19 cellular contexts compared by ENCODE assay signal in genomic region chr2:196990092-196990491, GRCh38.
DNase-seq lines count a peak whose midpoint lies in the region; ATAC-seq and TF ChIP-seq lines count a peak whose summit lies in the region.
"Had no signal": no experiment of that assay in that cellular context is flagged by ENCODE, and none has a peak within 500 bp of the region (broad histone marks: within the 10 kb centered on the region; RNA-seq: fewer than 3 reads in every experiment).

No MANE protein-coding gene starts in this region.

- CTCF ChIA-PET in T-cell (lab: Charles Lee) = no interaction called here

- no peak for ATAC-seq in stimulated activated naive CD8-positive, alpha-beta T cell treated with anti-CD3 and anti-CD28 coated beads, Interleukin-15, Interleukin-2, amounts not matched to agents 100 U/mL and 50 U/mL, for 24 hours
- ATAC-seq in T-cell (replicated peaks in 1 of 4) (no peak), GM18873 (IDR thresholded peaks at IDR 0.05; ENCODE audit: low FRiP score, unreplicated experiment) (no peak), body of pancreas (no peak)
- ATAC-seq in stimulated activated naive CD8-positive, alpha-beta T cell treated with anti-CD3 and anti-CD28 coated beads, Interleukin-15, amount 100 ng/mL, for 72 hours = no peak
- ATAC-seq: gastroesophageal sphincter, left ventricle myocardium superior had no signal

- intact Hi-C loops in dendritic cell treated with granulocyte-macrophage colony-stimulating factor and Interleukin-4, amounts not matched to agents 40 ng/mL and 50 ng/mL, for 4 days (cut with micrococcal nuclease) = loop anchor here (5.0 kb wide), 1 partner anchor 203 kb away; no protein-coding TSS in a partner anchor
- intact Hi-C loops in body of pancreas (cut with DNase I) = no loop called here

- TF ChIP-seq POLR2A in body of pancreas (IDR thresholded peaks at IDR 0.05) = no peak

- no peaks in the 10 kb centered on the region for H3K27me3 ChIP-seq in body of pancreas
- H3K27me3 ChIP-seq: gastroesophageal sphincter, SJSA1 had no signal

- POLR2A ChIA-PET in T-cell (lab: Charles Lee) = interaction anchor here in 1 of 2 donors (0.7 kb wide), 1 partner anchor 65 kb away, joined by 3 read pairs; no protein-coding TSS in a partner anchor

- H3K4me3 Mint-ChIP-seq in stimulated activated naive CD8-positive, alpha-beta T cell treated with anti-CD3 and anti-CD28 coated beads, Interleukin-15, Interleukin-2, amounts not matched to agents 100 ng/mL and 50 ng/mL, for 24 hours = no peak overlapping the region
- no peak overlapping the region for H3K4me3 Mint-ChIP-seq in T-cell
- H3K4me3 Mint-ChIP-seq in dendritic cell treated with granulocyte-macrophage colony-stimulating factor and Interleukin-4, amounts not matched to agents 40 ng/mL and 50 ng/mL, for 4 days = no peak overlapping the region
- peak overlapping the region in 1 of 2 donors; percentile 49 for H3K4me3 Mint-ChIP-seq in stimulated activated naive CD8-positive, alpha-beta T cell treated with anti-CD3 and anti-CD28 coated beads, Interleukin-15, amount 100 ng/mL, for 72 hours

- H3K4me1 Mint-ChIP-seq in stimulated activated naive CD8-positive, alpha-beta T cell treated with anti-CD3 and anti-CD28 coated beads, Interleukin-15, Interleukin-2, amounts not matched to agents 100 ng/mL and 50 ng/mL, for 24 hours (ENCODE audit: low read depth) = peaks cover 70% of the 10 kb centered on the region
- H3K4me1 Mint-ChIP-seq in T-cell = peaks cover 40 to 50% (median 46%) of the 10 kb centered on the region in 3 donors
- H3K4me1 Mint-ChIP-seq in dendritic cell treated with granulocyte-macrophage colony-stimulating factor and Interleukin-4, amounts not matched to agents 40 ng/mL and 50 ng/mL, for 4 days (ENCODE audit: low read depth) = peaks cover 29% of the 10 kb centered on the region
- H3K4me1 Mint-ChIP-seq in stimulated activated naive CD8-positive, alpha-beta T cell treated with anti-CD3 and anti-CD28 coated beads, Interleukin-15, amount 100 ng/mL, for 72 hours = peaks cover 68% of the 10 kb centered on the region

- H3K27ac Mint-ChIP-seq in stimulated activated naive CD8-positive, alpha-beta T cell treated with anti-CD3 and anti-CD28 coated beads, Interleukin-15, Interleukin-2, amounts not matched to agents 100 ng/mL and 50 ng/mL, for 24 hours = peak overlapping the region; percentile 97
- H3K27ac Mint-ChIP-seq in T-cell = peak overlapping the region; percentile 69 to 81
- H3K27ac Mint-ChIP-seq in dendritic cell treated with granulocyte-macrophage colony-stimulating factor and Interleukin-4, amounts not matched to agents 40 ng/mL and 50 ng/mL, for 4 days = peak overlapping the region; percentile 47
- peak overlapping the region; percentile 80 to 91 for H3K27ac Mint-ChIP-seq in stimulated activated naive CD8-positive, alpha-beta T cell treated with anti-CD3 and anti-CD28 coated beads, Interleukin-15, amount 100 ng/mL, for 72 hours

- no peak for DNase-seq in stimulated activated naive CD8-positive, alpha-beta T cell treated with anti-CD3 and anti-CD28 coated beads, Interleukin-15, Interleukin-2, amounts not matched to agents 100 U/mL and 50 U/mL, for 24 hours
- DNase-seq in T-cell (no peak), body of pancreas (no peak), NCI-H128 (lab: John Stamatoyannopoulos, UW; ENCODE audit: unreplicated experiment) (no peak)
- DNase-seq in stimulated activated naive CD8-positive, alpha-beta T cell treated with anti-CD3 and anti-CD28 coated beads, Interleukin-15, amount 100 ng/mL, for 72 hours = no peak
- DNase-seq: activated CD4-positive, alpha-beta T cell treated with anti-CD3 and anti-CD28 coated beads, Interleukin-2, amount 50 U/mL, for 48 hours; activated effector memory CD4-positive, alpha-beta T cell treated with anti-CD3 and anti-CD28 coated beads, Interleukin-2, amount 50 U/mL, for 16 hours; erythroblast; IMR-90; left ventricle myocardium superior; NCI-H2081; posterior cingulate gyrus; stimulated activated CD4-positive, alpha-beta T cell treated with anti-CD3 and anti-CD28 coated beads, Interleukin-4, amount 100 ng/mL, for 1 hour had no signal

- no peaks in the 10 kb centered on the region for H3K36me3 ChIP-seq in body of pancreas (replicated peaks in 1 of 2; ENCODE audit: insufficient read depth in 1 of 2, low read depth in 2 of 2)
- H3K36me3 ChIP-seq: SJSA1, thoracic aorta had no signal

- H3K9me3 ChIP-seq in body of pancreas = no peaks in the 10 kb centered on the region
- H3K9me3 ChIP-seq: gastroesophageal sphincter, SJSA1, thoracic aorta had no signal

- H3K4me3 ChIP-seq in body of pancreas = no peak overlapping the region
- H3K4me3 ChIP-seq: gastroesophageal sphincter, SJSA1, thoracic aorta had no signal

- H3K27me3 Mint-ChIP-seq in stimulated activated naive CD8-positive, alpha-beta T cell treated with anti-CD3 and anti-CD28 coated beads, Interleukin-15, Interleukin-2, amounts not matched to agents 100 ng/mL and 50 ng/mL, for 24 hours = no peaks in the 10 kb centered on the region
- no peaks in the 10 kb centered on the region for H3K27me3 Mint-ChIP-seq in T-cell
- no peaks in the 10 kb centered on the region for H3K27me3 Mint-ChIP-seq in dendritic cell treated with granulocyte-macrophage colony-stimulating factor and Interleukin-4, amounts not matched to agents 40 ng/mL and 50 ng/mL, for 4 days
- no peaks in the 10 kb centered on the region for H3K27me3 Mint-ChIP-seq in stimulated activated naive CD8-positive, alpha-beta T cell treated with anti-CD3 and anti-CD28 coated beads, Interleukin-15, amount 100 ng/mL, for 72 hours

- peaks cover 87% of the 10 kb centered on the region for H3K36me3 Mint-ChIP-seq in stimulated activated naive CD8-positive, alpha-beta T cell treated with anti-CD3 and anti-CD28 coated beads, Interleukin-15, Interleukin-2, amounts not matched to agents 100 ng/mL and 50 ng/mL, for 24 hours (ENCODE audit: low read depth)
- peaks cover 65% of the 10 kb centered on the region for H3K36me3 Mint-ChIP-seq in T-cell
- peaks cover 77% of the 10 kb centered on the region for H3K36me3 Mint-ChIP-seq in dendritic cell treated with granulocyte-macrophage colony-stimulating factor and Interleukin-4, amounts not matched to agents 40 ng/mL and 50 ng/mL, for 4 days (ENCODE audit: low read depth)

- no peak for TF ChIP-seq CTCF in body of pancreas (IDR thresholded peaks at IDR 0.05)

- no peaks in the 10 kb centered on the region for H3K9me3 Mint-ChIP-seq in stimulated activated naive CD8-positive, alpha-beta T cell treated with anti-CD3 and anti-CD28 coated beads, Interleukin-15, Interleukin-2, amounts not matched to agents 100 ng/mL and 50 ng/mL, for 24 hours
- peaks cover 0 to 1% (median 0%) of the 10 kb centered on the region in 3 donors for H3K9me3 Mint-ChIP-seq in T-cell
- H3K9me3 Mint-ChIP-seq in dendritic cell treated with granulocyte-macrophage colony-stimulating factor and Interleukin-4, amounts not matched to agents 40 ng/mL and 50 ng/mL, for 4 days = no peaks in the 10 kb centered on the region
- peaks cover 0 to 8% of the 10 kb centered on the region in 2 donors for H3K9me3 Mint-ChIP-seq in stimulated activated naive CD8-positive, alpha-beta T cell treated with anti-CD3 and anti-CD28 coated beads, Interleukin-15, amount 100 ng/mL, for 72 hours

- peaks cover 8% of the 10 kb centered on the region for H3K4me1 ChIP-seq in body of pancreas

- 88% methylated on average over 1 of the region's 1 CpG for WGBS in body of pancreas, 2 donors

- no peak overlapping the region for H3K27ac ChIP-seq in body of pancreas
- H3K27ac ChIP-seq: gastroesophageal sphincter, SJSA1, thoracic aorta had no signal

Comparison
In these comparisons a context has a peak if more than half of its experiments do, and no peak if none do; other contexts are left out.
1. H3K27ac Mint-ChIP-seq: peak in every context shown above with its lines; median percentile 97 in stimulated activated naive CD8-positive, alpha-beta T cell treated with anti-CD3 and anti-CD28 coated beads, Interleukin-15, Interleukin-2, amounts not matched to agents 100 ng/mL and 50 ng/mL, for 24 hours; 86 in stimulated activated naive CD8-positive, alpha-beta T cell treated with anti-CD3 and anti-CD28 coated beads, Interleukin-15, amount 100 ng/mL, for 72 hours; 75 in T-cell; 47 in dendritic cell treated with granulocyte-macrophage colony-stimulating factor and Interleukin-4, amounts not matched to agents 40 ng/mL and 50 ng/mL, for 4 days.